Comparison of ENCODE assay signal across 8 cellular contexts in genomic region chr19:50461066-50461875, GRCh38. TPM values are rescaled to one million over a fixed set of nuclear protein-coding genes. Genes with fewer than 3 reads are reported as not detected.
A peak's percentile ranks its signal among the peaks of the same experiment; 100 is the strongest.
DNase-seq lines count a peak whose midpoint lies in the region; ATAC-seq and TF ChIP-seq lines count a peak whose summit lies in the region.

No MANE protein-coding gene starts in this region.

- no peak overlapping the region for H3K4me3 ChIP-seq in HEK293 (ENCODE audit: low read depth, low read length)
- no peak overlapping the region for H3K4me3 ChIP-seq in lung

- CTCF ChIA-PET in HEK293 (lab: Yijun Ruan, JAX): interaction anchor here (0.6 to 4.7 kb wide), 42 partner anchors 9 to 851 kb away, joined by 3 to 99 read pairs (median 4); partner anchors contain the start of genes JOSD2 and NR1H2

- H3K4me1 ChIP-seq in HEK293 (ENCODE audit: control insufficient read depth, insufficient read depth, low read length) (no peaks in the 10 kb centered on the region), lung (ENCODE audit: control insufficient read depth in 2 of 2, insufficient read depth in 2 of 2, low read length in 2 of 2) (no peaks in the 10 kb centered on the region)

- 33 to 37% methylated on average over 28 of the region's 28 CpGs for WGBS in lung, 2 donors

- no peaks in the 10 kb centered on the region for H3K27me3 ChIP-seq in lung (ENCODE audit: control insufficient read depth, insufficient read depth)

- DNase-seq in COR-L47 (lab: John Stamatoyannopoulos, UW) (peak; percentile 31), NCI-H2227 (lab: John Stamatoyannopoulos, UW; ENCODE audit: unreplicated experiment) (peak; percentile 79), dedifferentiated amniotic fluid mesenchymal stem cell (ENCODE audit: extremely low spot score) (peak; percentile 65), lung (ENCODE audit: low spot score) (peak; percentile 64)
- peak; percentile 30 for DNase-seq in activated CD4-positive, alpha-beta T cell treated with anti-CD3 and anti-CD28 coated beads for 1 hour
- peak; percentile 8 to 33 for DNase-seq in stimulated activated CD8-positive, alpha-beta memory T cell treated with anti-CD3 and anti-CD28 coated beads, Interleukin-2, amount 100 ng/mL, for 1 hour (ENCODE audit: low read depth in 2 of 2)

- ATAC-seq in lung (ENCODE audit: insufficient read depth, low FRiP score): peak; percentile 79
- no peak for ATAC-seq in HG02852 (IDR thresholded peaks at IDR 0.05; ENCODE audit: unreplicated experiment)

- H3K9me3 ChIP-seq in HEK293 (ENCODE audit: control insufficient read depth, insufficient read depth, low read depth, low read length) (no peaks in the 10 kb centered on the region), lung (ENCODE audit: control insufficient read depth in 2 of 2, insufficient read depth in 1 of 2, low read length in 1 of 2) (no peaks in the 10 kb centered on the region)

- POLR2A ChIA-PET in HEK293 (lab: Yijun Ruan, JAX): interaction anchor here (1.0 to 1.5 kb wide), 7 partner anchors 13 to 533 kb away, joined by 3 to 8 read pairs (median 4); partner anchors contain the start of genes JOSD2, KCNC3 and NR1H2

- TF ChIP-seq CTCF in HEK293 (tag by site-specific recombination; IDR thresholded peaks at IDR 0.05) (peak; percentile 87), lung (IDR thresholded peaks at IDR 0.05; ENCODE audit: control extremely low read depth, extremely low read depth) (peak; percentile 81)

- no peaks in the 10 kb centered on the region for H3K36me3 ChIP-seq in HEK293 (ENCODE audit: control insufficient read depth in 2 of 2, insufficient read depth in 1 of 2, low read length in 2 of 2)
- H3K36me3 ChIP-seq in lung (ENCODE audit: control insufficient read depth in 2 of 2, insufficient read depth in 2 of 2, low read length in 2 of 2): no peaks in the 10 kb centered on the region

- no peak overlapping the region for H3K27ac ChIP-seq in HEK293 (ENCODE audit: extremely low read depth, low read depth, low read length)
- no peak overlapping the region for H3K27ac ChIP-seq in lung (ENCODE audit: low read depth in 1 of 2, low read length in 1 of 2)

TF ChIP-seq in HEK293, 187 proteins besides CTCF, POLR2A, EP300 and RAD21:
- no peak for TF ChIP-seq ZNF433 (tag by site-specific recombination; IDR thresholded peaks at IDR 0.05; ENCODE audit: low read depth)
- TF ChIP-seq, protein P1, sequence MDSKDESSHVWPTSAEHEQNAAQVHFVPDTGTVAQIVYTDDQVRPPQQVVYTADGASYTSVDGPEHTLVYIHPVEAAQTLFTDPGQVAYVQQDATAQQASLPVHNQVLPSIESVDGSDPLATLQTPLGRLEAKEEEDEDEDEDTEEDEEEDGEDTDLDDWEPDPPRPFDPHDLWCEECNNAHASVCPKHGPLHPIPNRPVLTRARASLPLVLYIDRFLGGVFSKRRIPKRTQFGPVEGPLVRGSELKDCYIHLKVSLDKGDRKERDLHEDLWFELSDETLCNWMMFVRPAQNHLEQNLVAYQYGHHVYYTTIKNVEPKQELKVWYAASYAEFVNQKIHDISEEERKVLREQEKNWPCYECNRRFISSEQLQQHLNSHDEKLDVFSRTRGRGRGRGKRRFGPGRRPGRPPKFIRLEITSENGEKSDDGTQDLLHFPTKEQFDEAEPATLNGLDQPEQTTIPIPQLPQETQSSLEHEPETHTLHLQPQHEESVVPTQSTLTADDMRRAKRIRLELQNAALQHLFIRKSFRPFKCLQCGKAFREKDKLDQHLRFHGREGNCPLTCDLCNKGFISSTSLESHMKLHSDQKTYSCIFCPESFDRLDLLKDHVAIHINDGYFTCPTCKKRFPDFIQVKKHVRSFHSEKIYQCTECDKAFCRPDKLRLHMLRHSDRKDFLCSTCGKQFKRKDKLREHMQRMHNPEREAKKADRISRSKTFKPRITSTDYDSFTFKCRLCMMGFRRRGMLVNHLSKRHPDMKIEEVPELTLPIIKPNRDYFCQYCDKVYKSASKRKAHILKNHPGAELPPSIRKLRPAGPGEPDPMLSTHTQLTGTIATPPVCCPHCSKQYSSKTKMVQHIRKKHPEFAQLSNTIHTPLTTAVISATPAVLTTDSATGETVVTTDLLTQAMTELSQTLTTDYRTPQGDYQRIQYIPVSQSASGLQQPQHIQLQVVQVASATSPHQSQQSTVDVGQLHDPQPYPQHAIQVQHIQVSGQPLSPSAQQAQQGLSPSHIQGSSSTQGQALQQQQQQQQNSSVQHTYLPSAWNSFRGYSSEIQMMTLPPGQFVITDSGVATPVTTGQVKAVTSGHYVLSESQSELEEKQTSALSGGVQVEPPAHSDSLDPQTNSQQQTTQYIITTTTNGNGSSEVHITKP (tag by site-specific recombination; IDR thresholded peaks at IDR 0.05): 0 out of 2 replicates have a peak, but pooled peaks have one; percentile 11
- TF ChIP-seq SCRT1 (tag by site-specific recombination; IDR thresholded peaks at IDR 0.05; ENCODE audit: borderline replicate concordance): peak; percentile 83
- TF ChIP-seq ZNF366 (tag by site-specific recombination; conservative IDR thresholded peaks at IDR 0.05): peak; percentile 51
- TF ChIP-seq, protein P2, sequence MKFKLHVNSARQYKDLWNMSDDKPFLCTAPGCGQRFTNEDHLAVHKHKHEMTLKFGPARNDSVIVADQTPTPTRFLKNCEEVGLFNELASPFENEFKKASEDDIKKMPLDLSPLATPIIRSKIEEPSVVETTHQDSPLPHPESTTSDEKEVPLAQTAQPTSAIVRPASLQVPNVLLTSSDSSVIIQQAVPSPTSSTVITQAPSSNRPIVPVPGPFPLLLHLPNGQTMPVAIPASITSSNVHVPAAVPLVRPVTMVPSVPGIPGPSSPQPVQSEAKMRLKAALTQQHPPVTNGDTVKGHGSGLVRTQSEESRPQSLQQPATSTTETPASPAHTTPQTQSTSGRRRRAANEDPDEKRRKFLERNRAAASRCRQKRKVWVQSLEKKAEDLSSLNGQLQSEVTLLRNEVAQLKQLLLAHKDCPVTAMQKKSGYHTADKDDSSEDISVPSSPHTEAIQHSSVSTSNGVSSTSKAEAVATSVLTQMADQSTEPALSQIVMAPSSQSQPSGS (tag by site-specific recombination; IDR thresholded peaks at IDR 0.05; ENCODE audit: low read depth): no peak
- TF ChIP-seq GLI4 (tag by site-specific recombination; IDR thresholded peaks at IDR 0.05): peak; percentile 12; the same call in 1 of the 2 replicates
- no peak for TF ChIP-seq SP3 (tag by site-specific recombination; IDR thresholded peaks at IDR 0.05)
- TF ChIP-seq ZNF175 (tag by site-specific recombination; IDR thresholded peaks at IDR 0.05): no peak
- TF ChIP-seq FEZF1 (tag by site-specific recombination; IDR thresholded peaks at IDR 0.05): 0 out of 2 replicates have a peak, but pooled peaks have one; percentile 6
- 0 out of 2 replicates have a peak, but pooled peaks have one; percentile 25 for TF ChIP-seq KLF8 (tag by site-specific recombination; IDR thresholded peaks at IDR 0.05)
- peak; percentile 68 for TF ChIP-seq ZBTB48 (tag by site-specific recombination; IDR thresholded peaks at IDR 0.05)
- TF ChIP-seq, protein P3, sequence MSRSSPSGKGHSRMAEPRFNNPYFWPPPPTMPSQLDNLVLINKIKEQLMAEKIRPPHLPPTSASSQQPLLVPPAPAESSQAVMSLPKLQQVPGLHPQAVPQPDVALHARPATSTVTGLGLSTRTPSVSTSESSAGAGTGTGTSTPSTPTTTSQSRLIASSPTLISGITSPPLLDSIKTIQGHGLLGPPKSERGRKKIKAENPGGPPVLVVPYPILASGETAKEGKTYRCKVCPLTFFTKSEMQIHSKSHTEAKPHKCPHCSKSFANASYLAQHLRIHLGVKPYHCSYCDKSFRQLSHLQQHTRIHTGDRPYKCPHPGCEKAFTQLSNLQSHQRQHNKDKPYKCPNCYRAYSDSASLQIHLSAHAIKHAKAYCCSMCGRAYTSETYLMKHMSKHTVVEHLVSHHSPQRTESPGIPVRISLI (tag by site-specific recombination; IDR thresholded peaks at IDR 0.05): peak; percentile 83
- TF ChIP-seq ZNF121 (tag by site-specific recombination; IDR thresholded peaks at IDR 0.05): peak; percentile 68
- peak; percentile 92 for TF ChIP-seq SCRT2 (tag by site-specific recombination; IDR thresholded peaks at IDR 0.05)
- peak; percentile 66 for TF ChIP-seq ZNF654 (tag by site-specific recombination; IDR thresholded peaks at IDR 0.05; ENCODE audit: low read depth)
- peak; percentile 58; the same call in 1 of the 2 replicates for TF ChIP-seq PBX3 (CRISPR knock-in tag; IDR thresholded peaks at IDR 0.05)
- TF ChIP-seq, protein P4, sequence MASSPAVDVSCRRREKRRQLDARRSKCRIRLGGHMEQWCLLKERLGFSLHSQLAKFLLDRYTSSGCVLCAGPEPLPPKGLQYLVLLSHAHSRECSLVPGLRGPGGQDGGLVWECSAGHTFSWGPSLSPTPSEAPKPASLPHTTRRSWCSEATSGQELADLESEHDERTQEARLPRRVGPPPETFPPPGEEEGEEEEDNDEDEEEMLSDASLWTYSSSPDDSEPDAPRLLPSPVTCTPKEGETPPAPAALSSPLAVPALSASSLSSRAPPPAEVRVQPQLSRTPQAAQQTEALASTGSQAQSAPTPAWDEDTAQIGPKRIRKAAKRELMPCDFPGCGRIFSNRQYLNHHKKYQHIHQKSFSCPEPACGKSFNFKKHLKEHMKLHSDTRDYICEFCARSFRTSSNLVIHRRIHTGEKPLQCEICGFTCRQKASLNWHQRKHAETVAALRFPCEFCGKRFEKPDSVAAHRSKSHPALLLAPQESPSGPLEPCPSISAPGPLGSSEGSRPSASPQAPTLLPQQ (tag by site-specific recombination; IDR thresholded peaks at IDR 0.05): peak; percentile 32; the same call in 1 of the 2 replicates
- peak; percentile 28; the same call in 1 of the 2 replicates for TF ChIP-seq GLIS1 (tag by site-specific recombination; IDR thresholded peaks at IDR 0.05)

RNA-seq across cellular contexts. Expression of gene EMC10, which starts 15.0 kb away (rescaled TPM):
- total RNA-seq in lung: 100 to 1,000 TPM in 1 of 2 donors, 10 to 100 TPM in 1; 62.2 to 165 TPM
- 100 to 1,000 TPM; 133 to 140 TPM for polyA plus RNA-seq in lung

RNA-seq across cellular contexts. Expression of gene GARIN5A, which starts 15.4 kb away (rescaled TPM):
- 1 to 10 TPM; 1.7 to 2.7 TPM for total RNA-seq in lung
- 1 to 10 TPM; 2.1 to 5.0 TPM for polyA plus RNA-seq in lung

RNA-seq across cellular contexts. Expression of gene MYBPC2, which starts 28.6 kb away (rescaled TPM):
- total RNA-seq in lung: under 1 TPM; 0.21 to 0.91 TPM
- under 1 TPM; 0.04 to 0.55 TPM for polyA plus RNA-seq in lung

RNA-seq across cellular contexts. Expression of gene SPIB, which starts 42.5 kb away (rescaled TPM):
- total RNA-seq in lung: 10 to 100 TPM in 1 of 2 donors, under 1 TPM in 1; 0.31 to 10.5 TPM
- under 1 TPM; 0.22 to 0.98 TPM for polyA plus RNA-seq in lung

RNA-seq across cellular contexts. Expression of gene JOSD2, which starts 49.7 kb away (rescaled TPM):
- total RNA-seq in lung: 10 to 100 TPM in 1 of 2 donors, 1 to 10 TPM in 1; 9.8 to 66.9 TPM
- polyA plus RNA-seq in lung: 10 to 100 TPM; 60.2 to 76.8 TPM

Comparison
In these comparisons a context has a peak if more than half of its experiments do, and no peak if none do; other contexts are left out.
1. DNase-seq: peak in every context shown above with its lines; median percentile 79 in NCI-H2227; 65 in dedifferentiated amniotic fluid mesenchymal stem cell; 64 in lung; 31 in COR-L47; 30 in activated CD4-positive, alpha-beta T cell treated with anti-CD3 and anti-CD28 coated beads for 1 hour; 20 in stimulated activated CD8-positive, alpha-beta memory T cell treated with anti-CD3 and anti-CD28 coated beads, Interleukin-2, amount 100 ng/mL, for 1 hour.